8 cellular contexts compared by ENCODE assay signal in genomic region chr1:157878059-157878458, GRCh38. TPM values are rescaled to one million over a fixed set of nuclear protein-coding genes. Genes with fewer than 3 reads are reported as not detected.
DNase-seq lines count a peak whose midpoint lies in the region; ATAC-seq and TF ChIP-seq lines count a peak whose summit lies in the region.

No MANE protein-coding gene starts in this region.

- DNase-seq in activated CD8-positive, alpha-beta T cell treated with anti-CD3 and anti-CD28 coated beads for 36 hours = no peak
- no peak for DNase-seq in activated CD8-positive, alpha-beta T cell treated with anti-CD3 and anti-CD28 coated beads, Interleukin-2, amount 10 ng/mL, durations not matched to agents 7 days and 5 days
- DNase-seq in NCI-H82 treated with DMSO at 0.1 percent for 48 hours (lab: John Stamatoyannopoulos, UW; ENCODE audit: unreplicated experiment) (peak; percentile 21), epithelial cell of prostate (ENCODE audit: low read depth, low spot score) (peak; percentile 6), progenitor cell of endocrine pancreas (ENCODE audit: low spot score, unreplicated experiment) (no peak), NCI-H1436 treated with DMSO at 0.1 percent for 48 hours (lab: John Stamatoyannopoulos, UW) (no peak)
- DNase-seq in activated effector memory CD4-positive, alpha-beta T cell treated with anti-CD3 and anti-CD28 coated beads, Interleukin-2, amount 50 U/mL, for 16 hours = no peak
- DNase-seq in activated CD4-positive, alpha-beta T cell treated with anti-CD3 and anti-CD28 coated beads for 4 hours = no peak

- H3K36me3 Mint-ChIP-seq in activated CD8-positive, alpha-beta T cell treated with anti-CD3 and anti-CD28 coated beads for 36 hours (ENCODE audit: low read depth) = no peaks in the 10 kb centered on the region
- no peaks in the 10 kb centered on the region for H3K36me3 Mint-ChIP-seq in activated CD8-positive, alpha-beta T cell treated with anti-CD3 and anti-CD28 coated beads, Interleukin-2, amount 10 ng/mL, durations not matched to agents 7 days and 5 days (ENCODE audit: low read depth)
- no peaks in the 10 kb centered on the region for H3K36me3 Mint-ChIP-seq in progenitor cell of endocrine pancreas (ENCODE audit: insufficient read depth)

- H3K4me1 Mint-ChIP-seq in activated CD8-positive, alpha-beta T cell treated with anti-CD3 and anti-CD28 coated beads for 36 hours (ENCODE audit: low read depth) = no peaks in the 10 kb centered on the region
- no peaks in the 10 kb centered on the region for H3K4me1 Mint-ChIP-seq in activated CD8-positive, alpha-beta T cell treated with anti-CD3 and anti-CD28 coated beads, Interleukin-2, amount 10 ng/mL, durations not matched to agents 7 days and 5 days (ENCODE audit: low read depth)
- H3K4me1 Mint-ChIP-seq in progenitor cell of endocrine pancreas (ENCODE audit: low read depth) = no peaks in the 10 kb centered on the region

- CTCF ChIA-PET in activated CD8-positive, alpha-beta T cell treated with anti-CD3 and anti-CD28 coated beads for 36 hours (lab: Charles Lee) = no interaction called here
- CTCF ChIA-PET in activated CD8-positive, alpha-beta T cell treated with anti-CD3 and anti-CD28 coated beads, Interleukin-2, amount 10 ng/mL, durations not matched to agents 7 days and 5 days (lab: Charles Lee) = no interaction called here

- intact Hi-C loops in activated CD8-positive, alpha-beta T cell treated with anti-CD3 and anti-CD28 coated beads for 36 hours (cut with micrococcal nuclease) = no loop called here

- peak; percentile 20 for TF ChIP-seq CTCF in activated CD8-positive, alpha-beta T cell treated with anti-CD3 and anti-CD28 coated beads for 36 hours (IDR thresholded peaks at IDR 0.05)
- peak; percentile 34 for TF ChIP-seq CTCF in progenitor cell of endocrine pancreas (IDR thresholded peaks at IDR 0.05; ENCODE audit: unreplicated experiment)

- peaks cover 26% of the 10 kb centered on the region for H3K27me3 Mint-ChIP-seq in activated CD8-positive, alpha-beta T cell treated with anti-CD3 and anti-CD28 coated beads for 36 hours
- peaks cover 2% of the 10 kb centered on the region for H3K27me3 Mint-ChIP-seq in activated CD8-positive, alpha-beta T cell treated with anti-CD3 and anti-CD28 coated beads, Interleukin-2, amount 10 ng/mL, durations not matched to agents 7 days and 5 days (ENCODE audit: low read depth)
- H3K27me3 Mint-ChIP-seq in progenitor cell of endocrine pancreas = peaks cover 5% of the 10 kb centered on the region

- H3K27ac ChIP-seq in epithelial cell of prostate = no peak overlapping the region

- POLR2A ChIA-PET in activated CD8-positive, alpha-beta T cell treated with anti-CD3 and anti-CD28 coated beads for 36 hours (lab: Charles Lee) = no interaction called here
- POLR2A ChIA-PET in activated CD8-positive, alpha-beta T cell treated with anti-CD3 and anti-CD28 coated beads, Interleukin-2, amount 10 ng/mL, durations not matched to agents 7 days and 5 days (lab: Charles Lee) = no interaction called here

- H3K9me3 Mint-ChIP-seq in activated CD8-positive, alpha-beta T cell treated with anti-CD3 and anti-CD28 coated beads for 36 hours = no peaks in the 10 kb centered on the region
- no peaks in the 10 kb centered on the region for H3K9me3 Mint-ChIP-seq in activated CD8-positive, alpha-beta T cell treated with anti-CD3 and anti-CD28 coated beads, Interleukin-2, amount 10 ng/mL, durations not matched to agents 7 days and 5 days (ENCODE audit: insufficient read depth)
- no peaks in the 10 kb centered on the region for H3K9me3 Mint-ChIP-seq in progenitor cell of endocrine pancreas (ENCODE audit: low read depth)

- no peak for ATAC-seq in activated CD8-positive, alpha-beta T cell treated with anti-CD3 and anti-CD28 coated beads for 36 hours
- ATAC-seq in activated CD8-positive, alpha-beta T cell treated with anti-CD3 and anti-CD28 coated beads, Interleukin-2, amount 10 ng/mL, durations not matched to agents 7 days and 5 days = no peak

- H3K4me3 Mint-ChIP-seq in activated CD8-positive, alpha-beta T cell treated with anti-CD3 and anti-CD28 coated beads for 36 hours = no peak overlapping the region
- no peak overlapping the region for H3K4me3 Mint-ChIP-seq in activated CD8-positive, alpha-beta T cell treated with anti-CD3 and anti-CD28 coated beads, Interleukin-2, amount 10 ng/mL, durations not matched to agents 7 days and 5 days
- H3K4me3 Mint-ChIP-seq in progenitor cell of endocrine pancreas (ENCODE audit: low read depth) = no peak overlapping the region

- H3K27ac Mint-ChIP-seq in activated CD8-positive, alpha-beta T cell treated with anti-CD3 and anti-CD28 coated beads for 36 hours = no peak overlapping the region
- no peak overlapping the region for H3K27ac Mint-ChIP-seq in activated CD8-positive, alpha-beta T cell treated with anti-CD3 and anti-CD28 coated beads, Interleukin-2, amount 10 ng/mL, durations not matched to agents 7 days and 5 days
- H3K27ac Mint-ChIP-seq in progenitor cell of endocrine pancreas = no peak overlapping the region

RNA-seq across cellular contexts. Expression of gene CD5L, which starts 36.5 kb away (rescaled TPM):
- not detected for total RNA-seq in activated CD8-positive, alpha-beta T cell treated with anti-CD3 and anti-CD28 coated beads for 36 hours
- not detected for total RNA-seq in activated CD8-positive, alpha-beta T cell treated with anti-CD3 and anti-CD28 coated beads, Interleukin-2, amount 10 ng/mL, durations not matched to agents 7 days and 5 days
- total RNA-seq in progenitor cell of endocrine pancreas = not detected in 2 replicates

RNA-seq across cellular contexts. Expression of gene FCRL1, which starts 58.1 kb away (rescaled TPM):
- total RNA-seq in activated CD8-positive, alpha-beta T cell treated with anti-CD3 and anti-CD28 coated beads for 36 hours = under 1 TPM in 1 of 2 experiments, not detected in 1; 0.29 TPM
- not detected for total RNA-seq in activated CD8-positive, alpha-beta T cell treated with anti-CD3 and anti-CD28 coated beads, Interleukin-2, amount 10 ng/mL, durations not matched to agents 7 days and 5 days
- not detected in 2 replicates for total RNA-seq in progenitor cell of endocrine pancreas

Comparison
In these comparisons a context has a peak if more than half of its experiments do, and no peak if none do; other contexts are left out.
1. DNase-seq: peak in NCI-H82 treated with DMSO at 0.1 percent for 48 hours (single experiment) and epithelial cell of prostate (single experiment); none in activated CD8-positive, alpha-beta T cell treated with anti-CD3 and anti-CD28 coated beads for 36 hours (single experiment), activated CD8-positive, alpha-beta T cell treated with anti-CD3 and anti-CD28 coated beads, Interleukin-2, amount 10 ng/mL, durations not matched to agents 7 days and 5 days (single experiment), progenitor cell of endocrine pancreas (single experiment), activated effector memory CD4-positive, alpha-beta T cell treated with anti-CD3 and anti-CD28 coated beads, Interleukin-2, amount 50 U/mL, for 16 hours (single experiment), NCI-H1436 treated with DMSO at 0.1 percent for 48 hours (single experiment) and activated CD4-positive, alpha-beta T cell treated with anti-CD3 and anti-CD28 coated beads for 4 hours (0 of 2).